Comparison of ENCODE assay signal across 19 cellular contexts in genomic region chr1:53590104-53590503, GRCh38.
DNase-seq lines count a peak whose midpoint lies in the region; ATAC-seq and TF ChIP-seq lines count a peak whose summit lies in the region.
"Had no signal": no experiment of that assay in that cellular context is flagged by ENCODE, and none has a peak within 500 bp of the region (broad histone marks: within the 10 kb centered on the region; RNA-seq: fewer than 3 reads in every experiment).

No MANE protein-coding gene starts in this region.

- H3K4me1 ChIP-seq in HEK293 (ENCODE audit: control insufficient read depth, insufficient read depth, low read length), result no peaks in the 10 kb centered on the region
- peaks cover 7% of the 10 kb centered on the region for H3K4me1 ChIP-seq in neural progenitor cell

- no peaks in the 10 kb centered on the region for H3K79me2 ChIP-seq in neural progenitor cell (ENCODE audit: low read depth)

- H3K27me3 Mint-ChIP-seq in neural progenitor cell (ENCODE audit: insufficient read depth, low read depth), result peaks cover 2% of the 10 kb centered on the region

- H3K27me3 ChIP-seq in H7 (ENCODE audit: control insufficient read depth, insufficient read depth, low read length) (no peaks in the 10 kb centered on the region), neural progenitor cell (no peaks in the 10 kb centered on the region)

- H3K27ac ChIP-seq in HEK293 (ENCODE audit: extremely low read depth, low read depth, low read length) (no peak overlapping the region), neural progenitor cell (no peak overlapping the region)

- H3K36me3 ChIP-seq in H7 (replicated peaks; ENCODE audit: control insufficient read depth, insufficient read depth, low read length), result no peaks in the 10 kb centered on the region
- no peaks in the 10 kb centered on the region for H3K36me3 ChIP-seq in HEK293 (ENCODE audit: control insufficient read depth in 2 of 2, insufficient read depth in 1 of 2, low read length in 2 of 2)
- H3K36me3 ChIP-seq in neural progenitor cell, result no peaks in the 10 kb centered on the region

- H3K4me3 ChIP-seq in H7 (ENCODE audit: insufficient read depth, low read depth, low read length) (no peak overlapping the region), HEK293 (ENCODE audit: low read depth, low read length) (no peak overlapping the region), neural progenitor cell (no peak overlapping the region)
- H3K4me3 ChIP-seq: GM12878, GM23338 had no signal

- POLR2A ChIA-PET in HEK293 (lab: Yijun Ruan, JAX), result no interaction called here

- ATAC-seq in GM21528 (IDR thresholded peaks at IDR 0.05; ENCODE audit: low FRiP score, unreplicated experiment), result no peak
- ATAC-seq in left lobe of liver, result no peak
- ATAC-seq: GM12878, GM23338 had no signal

- no peaks in the 10 kb centered on the region for H3K36me3 Mint-ChIP-seq in neural progenitor cell
- H3K36me3 Mint-ChIP-seq: CD8-positive, alpha-beta memory T cell had no signal

- H3K4me1 Mint-ChIP-seq in neural progenitor cell, result peaks cover 38% of the 10 kb centered on the region

- no peak overlapping the region for H2AFZ ChIP-seq in neural progenitor cell (replicated peaks)
- H2AFZ ChIP-seq: GM23338 had no signal

- H3K27ac Mint-ChIP-seq in neural progenitor cell, result peak overlapping the region; percentile 19
- H3K27ac Mint-ChIP-seq: GM23338 had no signal

- no peak overlapping the region for H3K4me2 ChIP-seq in neural progenitor cell
- H3K4me2 ChIP-seq: GM23338 had no signal

- CTCF ChIA-PET in HEK293 (lab: Yijun Ruan, JAX), result interaction anchor here (1.7 kb wide), 1 partner anchor 26 kb away, joined by 3 read pairs; no protein-coding TSS in a partner anchor

- no peaks in the 10 kb centered on the region for H3K9me3 Mint-ChIP-seq in neural progenitor cell
- H3K9me3 Mint-ChIP-seq: CD8-positive, alpha-beta memory T cell; GM23338 had no signal

- TF ChIP-seq CTCF in HEK293 (tag by site-specific recombination; IDR thresholded peaks at IDR 0.05), result no peak
- TF ChIP-seq CTCF in neural progenitor cell (IDR thresholded peaks at IDR 0.05), result no peak

- no peaks in the 10 kb centered on the region for H3F3A ChIP-seq in neural progenitor cell (ENCODE audit: low read depth)

- peak; percentile 19 for DNase-seq in H7
- peak; percentile 2 for DNase-seq in iPS-NIHi11 (ENCODE audit: low spot score)
- DNase-seq in neural progenitor cell (ENCODE audit: low spot score), result no peak
- DNase-seq in Kasumi-1 (lab: John Stamatoyannopoulos, UW), result no peak
- no peak for DNase-seq in left lobe of liver (ENCODE audit: low spot score)
- no peak for DNase-seq in NCI-H1436 (lab: John Stamatoyannopoulos, UW)
- DNase-seq: ACHN; C1 segment of cervical spinal cord; CD8-positive, alpha-beta memory T cell; DMS53; EL; NCI-H1417 treated with DMSO at 0.1 percent for 48 hours; NCI-H1930; NCI-H524; SIG-M5 had no signal

- H3K9ac ChIP-seq in neural progenitor cell, result no peak overlapping the region

- no peak overlapping the region for H3K4me3 Mint-ChIP-seq in neural progenitor cell
- H3K4me3 Mint-ChIP-seq: CD8-positive, alpha-beta memory T cell; GM23338 had no signal

- H4K20me1 ChIP-seq in neural progenitor cell (ENCODE audit: low read depth), result no peaks in the 10 kb centered on the region

- H3K9me3 ChIP-seq in HEK293 (ENCODE audit: control insufficient read depth, insufficient read depth, low read depth, low read length) (no peaks in the 10 kb centered on the region), neural progenitor cell (ENCODE audit: low read depth) (no peaks in the 10 kb centered on the region)

TF ChIP-seq in HEK293, 187 proteins besides CTCF, POLR2A, EP300 and RAD21:
- TF ChIP-seq, protein P1, sequence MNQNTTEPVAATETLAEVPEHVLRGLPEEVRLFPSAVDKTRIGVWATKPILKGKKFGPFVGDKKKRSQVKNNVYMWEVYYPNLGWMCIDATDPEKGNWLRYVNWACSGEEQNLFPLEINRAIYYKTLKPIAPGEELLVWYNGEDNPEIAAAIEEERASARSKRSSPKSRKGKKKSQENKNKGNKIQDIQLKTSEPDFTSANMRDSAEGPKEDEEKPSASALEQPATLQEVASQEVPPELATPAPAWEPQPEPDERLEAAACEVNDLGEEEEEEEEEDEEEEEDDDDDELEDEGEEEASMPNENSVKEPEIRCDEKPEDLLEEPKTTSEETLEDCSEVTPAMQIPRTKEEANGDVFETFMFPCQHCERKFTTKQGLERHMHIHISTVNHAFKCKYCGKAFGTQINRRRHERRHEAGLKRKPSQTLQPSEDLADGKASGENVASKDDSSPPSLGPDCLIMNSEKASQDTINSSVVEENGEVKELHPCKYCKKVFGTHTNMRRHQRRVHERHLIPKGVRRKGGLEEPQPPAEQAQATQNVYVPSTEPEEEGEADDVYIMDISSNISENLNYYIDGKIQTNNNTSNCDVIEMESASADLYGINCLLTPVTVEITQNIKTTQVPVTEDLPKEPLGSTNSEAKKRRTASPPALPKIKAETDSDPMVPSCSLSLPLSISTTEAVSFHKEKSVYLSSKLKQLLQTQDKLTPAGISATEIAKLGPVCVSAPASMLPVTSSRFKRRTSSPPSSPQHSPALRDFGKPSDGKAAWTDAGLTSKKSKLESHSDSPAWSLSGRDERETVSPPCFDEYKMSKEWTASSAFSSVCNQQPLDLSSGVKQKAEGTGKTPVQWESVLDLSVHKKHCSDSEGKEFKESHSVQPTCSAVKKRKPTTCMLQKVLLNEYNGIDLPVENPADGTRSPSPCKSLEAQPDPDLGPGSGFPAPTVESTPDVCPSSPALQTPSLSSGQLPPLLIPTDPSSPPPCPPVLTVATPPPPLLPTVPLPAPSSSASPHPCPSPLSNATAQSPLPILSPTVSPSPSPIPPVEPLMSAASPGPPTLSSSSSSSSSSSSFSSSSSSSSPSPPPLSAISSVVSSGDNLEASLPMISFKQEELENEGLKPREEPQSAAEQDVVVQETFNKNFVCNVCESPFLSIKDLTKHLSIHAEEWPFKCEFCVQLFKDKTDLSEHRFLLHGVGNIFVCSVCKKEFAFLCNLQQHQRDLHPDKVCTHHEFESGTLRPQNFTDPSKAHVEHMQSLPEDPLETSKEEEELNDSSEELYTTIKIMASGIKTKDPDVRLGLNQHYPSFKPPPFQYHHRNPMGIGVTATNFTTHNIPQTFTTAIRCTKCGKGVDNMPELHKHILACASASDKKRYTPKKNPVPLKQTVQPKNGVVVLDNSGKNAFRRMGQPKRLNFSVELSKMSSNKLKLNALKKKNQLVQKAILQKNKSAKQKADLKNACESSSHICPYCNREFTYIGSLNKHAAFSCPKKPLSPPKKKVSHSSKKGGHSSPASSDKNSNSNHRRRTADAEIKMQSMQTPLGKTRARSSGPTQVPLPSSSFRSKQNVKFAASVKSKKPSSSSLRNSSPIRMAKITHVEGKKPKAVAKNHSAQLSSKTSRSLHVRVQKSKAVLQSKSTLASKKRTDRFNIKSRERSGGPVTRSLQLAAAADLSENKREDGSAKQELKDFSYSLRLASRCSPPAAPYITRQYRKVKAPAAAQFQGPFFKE (tag by site-specific recombination; IDR thresholded peaks at IDR 0.05; ENCODE audit: borderline replicate concordance), result no peak
- TF ChIP-seq ZNF768 (tag by site-specific recombination; IDR thresholded peaks at IDR 0.05) (peak; percentile 58; the same call in 1 of the 2 replicates), ZNF660 (tag by site-specific recombination; IDR thresholded peaks at IDR 0.05) (no peak)

Comparison
In these comparisons a context has a peak if more than half of its experiments do, and no peak if none do; other contexts are left out.
1. DNase-seq: peak in H7 (single experiment) and iPS-NIHi11 (single experiment); none in neural progenitor cell (single experiment), Kasumi-1 (0 of 2), left lobe of liver (single experiment) and NCI-H1436 (single experiment).